In the genomic region with DNA sequence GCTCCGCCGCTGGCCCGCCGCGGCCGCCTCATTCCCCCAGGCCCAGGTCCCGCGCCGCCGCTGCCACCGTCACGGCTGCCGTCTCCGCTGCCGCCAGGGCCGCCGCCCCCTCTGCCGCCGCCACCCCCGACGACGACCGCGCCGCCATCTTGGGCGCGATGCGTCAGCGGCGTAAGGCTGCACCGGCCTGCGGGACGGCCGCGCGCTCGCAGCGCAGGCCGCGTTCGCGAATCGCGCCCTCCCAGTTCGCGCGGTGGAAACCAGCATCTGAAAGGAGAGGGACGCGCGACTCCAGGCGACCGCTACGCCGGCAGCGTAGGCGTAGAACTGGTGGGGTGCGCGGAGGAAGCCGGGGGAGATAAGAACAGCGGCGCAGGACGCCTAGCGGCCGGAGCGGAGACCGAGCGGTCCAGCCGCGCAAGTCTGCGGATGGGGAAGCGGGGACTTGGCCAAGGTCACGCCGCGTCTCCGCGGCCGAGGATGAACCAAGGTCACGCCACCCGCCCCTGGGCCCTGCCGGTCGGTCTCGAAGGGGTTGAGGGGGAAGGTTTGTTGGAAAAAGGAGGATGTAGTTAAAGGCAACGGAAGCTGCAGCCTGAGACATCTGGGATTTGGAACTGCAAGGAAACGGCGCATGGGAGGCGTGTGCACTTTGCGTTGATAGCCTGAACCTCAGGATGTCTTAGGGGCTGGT, we compare ENCODE assay signal across 8 cellular contexts. TPM values are rescaled to one million over a fixed set of nuclear protein-coding genes. Genes with fewer than 3 reads are reported as not detected.
DNase-seq lines count a peak whose midpoint lies in the region; ATAC-seq and TF ChIP-seq lines count a peak whose summit lies in the region.

Gene NUDT3 (minus strand): TSS at position 173 of the 694 bp plus-strand sequence. CDS start 307 bp downstream, outside the sequence.

- H3K27me3 ChIP-seq in left lung: no peaks in the 10 kb centered on the region

- peak within 1 kb of the TSS; percentile 77 to 94 for H3K4me3 ChIP-seq in left lung

- H3K36me3 ChIP-seq in left lung: no peaks in the 10 kb centered on the region

- peak within 1 kb of the TSS; percentile 93 for H3K27ac Mint-ChIP-seq in activated CD4-positive, alpha-beta T cell treated with anti-CD3 and anti-CD28 coated beads, Interleukin-2, amount 10 ng/mL, durations not matched to agents 7 days and 5 days

- POLR2A ChIA-PET in activated CD4-positive, alpha-beta T cell treated with anti-CD3 and anti-CD28 coated beads, Interleukin-2, amount 10 ng/mL, durations not matched to agents 7 days and 5 days (lab: Charles Lee): no interaction called here

- peaks cover 3% of the 10 kb centered on the region for H3K36me3 Mint-ChIP-seq in activated CD4-positive, alpha-beta T cell treated with anti-CD3 and anti-CD28 coated beads, Interleukin-2, amount 10 ng/mL, durations not matched to agents 7 days and 5 days (ENCODE audit: low read depth)

- H3K9me3 ChIP-seq in left lung: peaks cover 0 to 5% of the 10 kb centered on the region in 2 donors

- intact Hi-C loops in left lung (cut with DNase I): no loop called here

- peaks cover 9% of the 10 kb centered on the region for H3K4me1 Mint-ChIP-seq in activated CD4-positive, alpha-beta T cell treated with anti-CD3 and anti-CD28 coated beads, Interleukin-2, amount 10 ng/mL, durations not matched to agents 7 days and 5 days

- H3K9me3 Mint-ChIP-seq in activated CD4-positive, alpha-beta T cell treated with anti-CD3 and anti-CD28 coated beads, Interleukin-2, amount 10 ng/mL, durations not matched to agents 7 days and 5 days: peaks cover 7% of the 10 kb centered on the region

- CTCF ChIA-PET in activated CD4-positive, alpha-beta T cell treated with anti-CD3 and anti-CD28 coated beads, Interleukin-2, amount 10 ng/mL, durations not matched to agents 7 days and 5 days (lab: Charles Lee): interaction anchor here (1.4 kb wide), 2 partner anchors 12 to 23 kb away, joined by 4 to 9 read pairs; no protein-coding TSS in a partner anchor

- H3K27ac ChIP-seq in left lung: peak within 1 kb of the TSS; percentile 94 to 99

- DNase-seq in C1 segment of cervical spinal cord (lab: John Stamatoyannopoulos, UW) (peak; percentile 58 to 95 (median 90)), NCI-H526 treated with DMSO at 0.1 percent for 48 hours (lab: John Stamatoyannopoulos, UW) (peak; percentile 78), dedifferentiated amniotic fluid mesenchymal stem cell (ENCODE audit: extremely low spot score) (peak; percentile 91), left lung (peak; percentile 96 to 100)
- peak; percentile 92 for DNase-seq in activated CD4-positive, alpha-beta T cell treated with anti-CD3 and anti-CD28 coated beads, Interleukin-2, amount 10 ng/mL, durations not matched to agents 7 days and 5 days
- DNase-seq in stimulated activated CD4-positive, alpha-beta T cell treated with anti-CD3 and anti-CD28 coated beads, Interleukin-2, amount 100 ng/mL, for 48 hours: peak; percentile 93 to 95

- TF ChIP-seq CTCF in left lung (IDR thresholded peaks at IDR 0.05): peak; percentile 87 to 88

- H3K4me3 Mint-ChIP-seq in activated CD4-positive, alpha-beta T cell treated with anti-CD3 and anti-CD28 coated beads, Interleukin-2, amount 10 ng/mL, durations not matched to agents 7 days and 5 days: peak within 1 kb of the TSS; percentile 68

- peaks cover 7 to 51% of the 10 kb centered on the region in 2 donors for H3K4me1 ChIP-seq in left lung

- ATAC-seq in GM19328 (IDR thresholded peaks at IDR 0.05; ENCODE audit: unreplicated experiment) (peak; percentile 76), HG03520 (IDR thresholded peaks at IDR 0.05; ENCODE audit: unreplicated experiment) (peak; percentile 85), left lung (peak; percentile 92)

- H3K27me3 Mint-ChIP-seq in activated CD4-positive, alpha-beta T cell treated with anti-CD3 and anti-CD28 coated beads, Interleukin-2, amount 10 ng/mL, durations not matched to agents 7 days and 5 days: no peaks in the 10 kb centered on the region

RNA-seq across cellular contexts. Expression of gene NUDT3, which starts in this region (rescaled TPM):
- 10 to 100 TPM; 12.4 to 13.3 TPM for total RNA-seq in activated CD4-positive, alpha-beta T cell treated with anti-CD3 and anti-CD28 coated beads, Interleukin-2, amount 10 ng/mL, durations not matched to agents 7 days and 5 days
- total RNA-seq in left lung: 10 to 100 TPM; 21.1 to 27.9 TPM

Comparison
In these comparisons a context has a peak if more than half of its experiments do, and no peak if none do; other contexts are left out.
1. Peak in every context shown above with its lines: DNase-seq, ATAC-seq, H3K4me3 ChIP-seq and H3K27ac ChIP-seq.